Comparison of ENCODE assay signal across 2 cellular contexts in the genomic region with DNA sequence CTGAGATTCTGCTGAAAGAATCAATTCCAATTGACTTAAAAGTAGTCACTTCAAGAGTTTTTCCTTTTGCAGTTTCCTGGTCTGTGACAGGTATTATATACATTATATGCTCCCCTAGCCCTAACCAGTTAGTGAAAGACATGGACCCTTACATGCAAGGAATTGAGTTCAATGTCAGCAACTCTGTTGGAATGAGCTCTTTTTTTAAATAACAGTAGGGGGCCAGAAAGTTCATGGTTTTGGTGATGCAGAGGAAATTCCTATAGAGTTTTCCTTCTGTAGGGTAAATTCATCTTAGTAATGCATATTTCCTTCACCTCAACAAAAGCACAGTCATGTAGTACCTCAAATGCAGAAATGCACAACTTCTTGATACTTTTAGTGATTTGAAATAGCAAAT.
A peak's percentile ranks its signal among the peaks of the same experiment; 100 is the strongest.
TF ChIP-seq lines count a peak whose summit lies in the region.

No MANE protein-coding gene starts in this region.

TF ChIP-seq in GM23338, 12 proteins besides CTCF, POLR2A, EP300 and RAD21:
- no peak for TF ChIP-seq POLR2AphosphoS5 (IDR thresholded peaks at IDR 0.05; ENCODE audit: low read depth)
- peak; percentile 26; the same call in 1 of the 2 replicates for TF ChIP-seq CREB1 (CRISPR knock-in tag; IDR thresholded peaks at IDR 0.05; ENCODE audit: low read depth)
- TF ChIP-seq, protein P1, sequence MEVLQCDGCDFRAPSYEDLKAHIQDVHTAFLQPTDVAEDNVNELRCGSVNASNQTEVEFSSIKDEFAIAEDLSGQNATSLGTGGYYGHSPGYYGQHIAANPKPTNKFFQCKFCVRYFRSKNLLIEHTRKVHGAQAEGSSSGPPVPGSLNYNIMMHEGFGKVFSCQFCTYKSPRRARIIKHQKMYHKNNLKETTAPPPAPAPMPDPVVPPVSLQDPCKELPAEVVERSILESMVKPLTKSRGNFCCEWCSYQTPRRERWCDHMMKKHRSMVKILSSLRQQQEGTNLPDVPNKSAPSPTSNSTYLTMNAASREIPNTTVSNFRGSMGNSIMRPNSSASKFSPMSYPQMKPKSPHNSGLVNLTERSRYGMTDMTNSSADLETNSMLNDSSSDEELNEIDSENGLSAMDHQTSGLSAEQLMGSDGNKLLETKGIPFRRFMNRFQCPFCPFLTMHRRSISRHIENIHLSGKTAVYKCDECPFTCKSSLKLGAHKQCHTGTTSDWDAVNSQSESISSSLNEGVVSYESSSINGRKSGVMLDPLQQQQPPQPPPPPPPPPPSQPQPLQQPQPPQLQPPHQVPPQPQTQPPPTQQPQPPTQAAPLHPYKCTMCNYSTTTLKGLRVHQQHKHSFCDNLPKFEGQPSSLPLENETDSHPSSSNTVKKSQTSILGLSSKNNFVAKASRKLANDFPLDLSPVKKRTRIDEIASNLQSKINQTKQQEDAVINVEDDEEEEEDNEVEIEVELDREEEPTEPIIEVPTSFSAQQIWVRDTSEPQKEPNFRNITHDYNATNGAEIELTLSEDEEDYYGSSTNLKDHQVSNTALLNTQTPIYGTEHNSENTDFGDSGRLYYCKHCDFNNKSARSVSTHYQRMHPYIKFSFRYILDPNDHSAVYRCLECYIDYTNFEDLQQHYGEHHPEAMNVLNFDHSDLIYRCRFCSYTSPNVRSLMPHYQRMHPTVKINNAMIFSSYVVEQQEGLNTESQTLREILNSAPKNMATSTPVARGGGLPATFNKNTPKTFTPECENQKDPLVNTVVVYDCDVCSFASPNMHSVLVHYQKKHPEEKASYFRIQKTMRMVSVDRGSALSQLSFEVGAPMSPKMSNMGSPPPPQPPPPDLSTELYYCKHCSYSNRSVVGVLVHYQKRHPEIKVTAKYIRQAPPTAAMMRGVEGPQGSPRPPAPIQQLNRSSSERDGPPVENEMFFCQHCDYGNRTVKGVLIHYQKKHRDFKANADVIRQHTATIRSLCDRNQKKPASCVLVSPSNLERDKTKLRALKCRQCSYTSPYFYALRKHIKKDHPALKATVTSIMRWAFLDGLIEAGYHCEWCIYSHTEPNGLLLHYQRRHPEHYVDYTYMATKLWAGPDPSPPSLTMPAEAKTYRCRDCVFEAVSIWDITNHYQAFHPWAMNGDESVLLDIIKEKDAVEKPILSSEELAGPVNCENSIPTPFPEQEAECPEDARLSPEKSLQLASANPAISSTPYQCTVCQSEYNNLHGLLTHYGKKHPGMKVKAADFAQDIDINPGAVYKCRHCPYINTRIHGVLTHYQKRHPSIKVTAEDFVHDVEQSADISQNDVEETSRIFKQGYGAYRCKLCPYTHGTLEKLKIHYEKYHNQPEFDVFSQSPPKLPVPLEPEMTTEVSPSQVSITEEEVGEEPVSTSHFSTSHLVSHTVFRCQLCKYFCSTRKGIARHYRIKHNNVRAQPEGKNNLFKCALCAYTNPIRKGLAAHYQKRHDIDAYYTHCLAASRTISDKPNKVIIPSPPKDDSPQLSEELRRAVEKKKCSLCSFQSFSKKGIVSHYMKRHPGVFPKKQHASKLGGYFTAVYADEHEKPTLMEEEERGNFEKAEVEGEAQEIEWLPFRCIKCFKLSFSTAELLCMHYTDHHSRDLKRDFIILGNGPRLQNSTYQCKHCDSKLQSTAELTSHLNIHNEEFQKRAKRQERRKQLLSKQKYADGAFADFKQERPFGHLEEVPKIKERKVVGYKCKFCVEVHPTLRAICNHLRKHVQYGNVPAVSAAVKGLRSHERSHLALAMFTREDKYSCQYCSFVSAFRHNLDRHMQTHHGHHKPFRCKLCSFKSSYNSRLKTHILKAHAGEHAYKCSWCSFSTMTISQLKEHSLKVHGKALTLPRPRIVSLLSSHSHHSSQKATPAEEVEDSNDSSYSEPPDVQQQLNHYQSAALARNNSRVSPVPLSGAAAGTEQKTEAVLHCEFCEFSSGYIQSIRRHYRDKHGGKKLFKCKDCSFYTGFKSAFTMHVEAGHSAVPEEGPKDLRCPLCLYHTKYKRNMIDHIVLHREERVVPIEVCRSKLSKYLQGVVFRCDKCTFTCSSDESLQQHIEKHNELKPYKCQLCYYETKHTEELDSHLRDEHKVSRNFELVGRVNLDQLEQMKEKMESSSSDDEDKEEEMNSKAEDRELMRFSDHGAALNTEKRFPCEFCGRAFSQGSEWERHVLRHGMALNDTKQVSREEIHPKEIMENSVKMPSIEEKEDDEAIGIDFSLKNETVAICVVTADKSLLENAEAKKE (CRISPR knock-in tag; IDR thresholded peaks at IDR 0.05), result no peak
- TF ChIP-seq, protein P2, sequence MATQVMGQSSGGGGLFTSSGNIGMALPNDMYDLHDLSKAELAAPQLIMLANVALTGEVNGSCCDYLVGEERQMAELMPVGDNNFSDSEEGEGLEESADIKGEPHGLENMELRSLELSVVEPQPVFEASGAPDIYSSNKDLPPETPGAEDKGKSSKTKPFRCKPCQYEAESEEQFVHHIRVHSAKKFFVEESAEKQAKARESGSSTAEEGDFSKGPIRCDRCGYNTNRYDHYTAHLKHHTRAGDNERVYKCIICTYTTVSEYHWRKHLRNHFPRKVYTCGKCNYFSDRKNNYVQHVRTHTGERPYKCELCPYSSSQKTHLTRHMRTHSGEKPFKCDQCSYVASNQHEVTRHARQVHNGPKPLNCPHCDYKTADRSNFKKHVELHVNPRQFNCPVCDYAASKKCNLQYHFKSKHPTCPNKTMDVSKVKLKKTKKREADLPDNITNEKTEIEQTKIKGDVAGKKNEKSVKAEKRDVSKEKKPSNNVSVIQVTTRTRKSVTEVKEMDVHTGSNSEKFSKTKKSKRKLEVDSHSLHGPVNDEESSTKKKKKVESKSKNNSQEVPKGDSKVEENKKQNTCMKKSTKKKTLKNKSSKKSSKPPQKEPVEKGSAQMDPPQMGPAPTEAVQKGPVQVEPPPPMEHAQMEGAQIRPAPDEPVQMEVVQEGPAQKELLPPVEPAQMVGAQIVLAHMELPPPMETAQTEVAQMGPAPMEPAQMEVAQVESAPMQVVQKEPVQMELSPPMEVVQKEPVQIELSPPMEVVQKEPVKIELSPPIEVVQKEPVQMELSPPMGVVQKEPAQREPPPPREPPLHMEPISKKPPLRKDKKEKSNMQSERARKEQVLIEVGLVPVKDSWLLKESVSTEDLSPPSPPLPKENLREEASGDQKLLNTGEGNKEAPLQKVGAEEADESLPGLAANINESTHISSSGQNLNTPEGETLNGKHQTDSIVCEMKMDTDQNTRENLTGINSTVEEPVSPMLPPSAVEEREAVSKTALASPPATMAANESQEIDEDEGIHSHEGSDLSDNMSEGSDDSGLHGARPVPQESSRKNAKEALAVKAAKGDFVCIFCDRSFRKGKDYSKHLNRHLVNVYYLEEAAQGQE (IDR thresholded peaks at IDR 0.05; ENCODE audit: unreplicated experiment), result no peak
- TF ChIP-seq NANOG (IDR thresholded peaks at IDR 0.05; ENCODE audit: borderline replicate concordance), result no peak

TF ChIP-seq in H1, 55 proteins besides CTCF, POLR2A, EP300 and RAD21:
- TF ChIP-seq, protein P3, sequence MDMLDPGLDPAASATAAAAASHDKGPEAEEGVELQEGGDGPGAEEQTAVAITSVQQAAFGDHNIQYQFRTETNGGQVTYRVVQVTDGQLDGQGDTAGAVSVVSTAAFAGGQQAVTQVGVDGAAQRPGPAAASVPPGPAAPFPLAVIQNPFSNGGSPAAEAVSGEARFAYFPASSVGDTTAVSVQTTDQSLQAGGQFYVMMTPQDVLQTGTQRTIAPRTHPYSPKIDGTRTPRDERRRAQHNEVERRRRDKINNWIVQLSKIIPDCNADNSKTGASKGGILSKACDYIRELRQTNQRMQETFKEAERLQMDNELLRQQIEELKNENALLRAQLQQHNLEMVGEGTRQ (IDR thresholded peaks at IDR 0.05; ENCODE audit: low read length), result no peak
- TF ChIP-seq SP2 (IDR thresholded peaks at IDR 0.05; ENCODE audit: low read length) (no peak), TAF7 (optimal IDR thresholded peaks at IDR 0.05; ENCODE audit: borderline replicate concordance, low read depth, low read length) (no peak), BCL11A (IDR thresholded peaks at IDR 0.05; ENCODE audit: low read depth in 2 of 2, low read length in 2 of 2) (no peak), HDAC2 (IDR thresholded peaks at IDR 0.05; ENCODE audit: borderline replicate concordance in 1 of 2, low read depth in 2 of 2, low read length in 2 of 2) (no peak), ASH2L (IDR thresholded peaks at IDR 0.05; ENCODE audit: low read length) (no peak), ZNF274 (IDR thresholded peaks at IDR 0.05; ENCODE audit: borderline replicate concordance, extremely low read depth, low read length) (no peak), YY1 (IDR thresholded peaks at IDR 0.05; ENCODE audit: low read depth, low read length) (no peak), NANOG (IDR thresholded peaks at IDR 0.05; ENCODE audit: insufficient read depth, low read depth, low read length, poor library complexity, severe bottlenecking) (no peak), SUZ12 (IDR thresholded peaks at IDR 0.05; ENCODE audit: low read length) (no peak), PHF8 (conservative IDR thresholded peaks at IDR 0.05; ENCODE audit: low read depth, low read length) (no peak), SP4 (IDR thresholded peaks at IDR 0.05; ENCODE audit: low read length) (no peak), BACH1 (IDR thresholded peaks at IDR 0.05; ENCODE audit: low read length) (no peak), RBBP5 (IDR thresholded peaks at IDR 0.05; ENCODE audit: borderline replicate concordance, low read depth, low read length) (no peak), KDM1A (IDR thresholded peaks at IDR 0.05; ENCODE audit: borderline replicate concordance, low read length) (no peak), GABPA (IDR thresholded peaks at IDR 0.05; ENCODE audit: borderline replicate concordance, insufficient read depth, low read length) (no peak)
- TF ChIP-seq, protein P4, sequence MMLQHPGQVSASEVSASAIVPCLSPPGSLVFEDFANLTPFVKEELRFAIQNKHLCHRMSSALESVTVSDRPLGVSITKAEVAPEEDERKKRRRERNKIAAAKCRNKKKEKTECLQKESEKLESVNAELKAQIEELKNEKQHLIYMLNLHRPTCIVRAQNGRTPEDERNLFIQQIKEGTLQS (IDR thresholded peaks at IDR 0.05; ENCODE audit: insufficient read depth, low read depth, low read length), result no peak
- TF ChIP-seq, protein P5, sequence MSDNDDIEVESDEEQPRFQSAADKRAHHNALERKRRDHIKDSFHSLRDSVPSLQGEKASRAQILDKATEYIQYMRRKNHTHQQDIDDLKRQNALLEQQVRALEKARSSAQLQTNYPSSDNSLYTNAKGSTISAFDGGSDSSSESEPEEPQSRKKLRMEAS (IDR thresholded peaks at IDR 0.05), result no peak
